Comparison of ENCODE assay signal across 21 cellular contexts in genomic region chr17:34858941-34859562, GRCh38.
DNase-seq lines count a peak whose midpoint lies in the region; ATAC-seq and TF ChIP-seq lines count a peak whose summit lies in the region.
"Had no signal": no experiment of that assay in that cellular context is flagged by ENCODE, and none has a peak within 500 bp of the region (broad histone marks: within the 10 kb centered on the region; RNA-seq: fewer than 3 reads in every experiment).

No MANE protein-coding gene starts in this region.

- intact Hi-C loops in activated T-helper 2 cell treated with anti-CD3 and anti-CD28 coated beads, Interferon-gamma antibody, Interleukin-2, Interleukin-4, amounts not matched to agents 10 μg/mL and 5 μg/mL and 100 μg/mL, durations not matched to agents 14 hours and 24 hours and 36 hours (cut with micrococcal nuclease), result loop anchor here (1.0 to 10.0 kb wide), 3 partner anchors 122 to 654 kb away; no protein-coding TSS in a partner anchor
- intact Hi-C loops in cardiac septum (cut with DNase I), result no loop called here
- intact Hi-C loops in posterior cingulate gyrus (cut with DNase I), result no loop called here

- ATAC-seq in activated CD4-positive, CD25-positive, alpha-beta regulatory T cell treated with anti-CD3 and anti-CD28 coated beads, Interleukin-2, amount 50 U/mL, for 24 hours, result peak; percentile 21 to 33
- ATAC-seq: left colon had no signal

- H3K4me3 Mint-ChIP-seq in activated T-helper 2 cell treated with anti-CD3 and anti-CD28 coated beads, Interferon-gamma antibody, Interleukin-2, Interleukin-4, amounts not matched to agents 10 μg/mL and 5 μg/mL and 100 μg/mL, durations not matched to agents 14 hours and 24 hours and 36 hours (ENCODE audit: low read depth), result peak overlapping the region; percentile 19
- H3K4me3 Mint-ChIP-seq in mesothelial cell of epicardium, result no peak overlapping the region
- H3K4me3 Mint-ChIP-seq: nephron; T-helper 2 cell treated with Interferon-gamma antibody and Interleukin-4, amounts not matched to agents 5 μg/mL and 100 μg/mL, for 36 hours had no signal

- peak overlapping the region; percentile 78 for H3K27ac Mint-ChIP-seq in activated T-helper 2 cell treated with anti-CD3 and anti-CD28 coated beads, Interferon-gamma antibody, Interleukin-2, Interleukin-4, amounts not matched to agents 10 μg/mL and 5 μg/mL and 100 μg/mL, durations not matched to agents 14 hours and 24 hours and 36 hours
- H3K27ac Mint-ChIP-seq in mesothelial cell of epicardium, result no peak overlapping the region
- H3K27ac Mint-ChIP-seq: nephron; progenitor cell of endocrine pancreas; T-helper 2 cell treated with Interferon-gamma antibody and Interleukin-4, amounts not matched to agents 5 μg/mL and 100 μg/mL, for 36 hours had no signal

- H3K36me3 Mint-ChIP-seq in activated T-helper 2 cell treated with anti-CD3 and anti-CD28 coated beads, Interferon-gamma antibody, Interleukin-2, Interleukin-4, amounts not matched to agents 10 μg/mL and 5 μg/mL and 100 μg/mL, durations not matched to agents 14 hours and 24 hours and 36 hours (ENCODE audit: low read depth), result no peaks in the 10 kb centered on the region
- H3K36me3 Mint-ChIP-seq in mesothelial cell of epicardium, result no peaks in the 10 kb centered on the region

- H3K27me3 Mint-ChIP-seq in activated T-helper 2 cell treated with anti-CD3 and anti-CD28 coated beads, Interferon-gamma antibody, Interleukin-2, Interleukin-4, amounts not matched to agents 10 μg/mL and 5 μg/mL and 100 μg/mL, durations not matched to agents 14 hours and 24 hours and 36 hours (ENCODE audit: low read depth), result peaks cover 28% of the 10 kb centered on the region
- peaks cover 57% of the 10 kb centered on the region for H3K27me3 Mint-ChIP-seq in mesothelial cell of epicardium (ENCODE audit: low read depth)

- DNase-seq in activated CD4-positive, CD25-positive, alpha-beta regulatory T cell (lab: John Stamatoyannopoulos, UW), result no peak
- peak; percentile 2 for DNase-seq in EH (ENCODE audit: low read depth)
- DNase-seq in NCI-H524 (lab: John Stamatoyannopoulos, UW), result peak; percentile 62 to 86
- DNase-seq in activated T-helper 2 cell treated with anti-CD3 and anti-CD28 coated beads, Interferon-gamma antibody, Interleukin-2, Interleukin-4, amounts not matched to agents 10 μg/mL and 5 μg/mL and 100 μg/mL, durations not matched to agents 14 hours and 24 hours and 36 hours (ENCODE audit: low spot score), result no peak
- no peak for DNase-seq in mesothelial cell of epicardium (ENCODE audit: low spot score in 2 of 2, unreplicated experiment in 2 of 2)
- DNase-seq in cardiac septum (ENCODE audit: low spot score), result no peak
- no peak for DNase-seq in posterior cingulate gyrus
- DNase-seq: activated gamma-delta T cell; central memory CD4-positive, alpha-beta T cell; DND-41; effector CD8-positive, alpha-beta T cell; esophagus squamous epithelium; left colon; MM.1S; NCI-H2029 treated with DMSO at 0.1 percent for 48 hours; NCI-H510A; thyroid gland had no signal

- TF ChIP-seq CTCF in mesothelial cell of epicardium (IDR thresholded peaks at IDR 0.05; ENCODE audit: unreplicated experiment), result no peak

- no peaks in the 10 kb centered on the region for H3K9me3 Mint-ChIP-seq in activated T-helper 2 cell treated with anti-CD3 and anti-CD28 coated beads, Interferon-gamma antibody, Interleukin-2, Interleukin-4, amounts not matched to agents 10 μg/mL and 5 μg/mL and 100 μg/mL, durations not matched to agents 14 hours and 24 hours and 36 hours
- no peaks in the 10 kb centered on the region for H3K9me3 Mint-ChIP-seq in mesothelial cell of epicardium
- H3K9me3 Mint-ChIP-seq: nephron; T-helper 2 cell treated with Interferon-gamma antibody and Interleukin-4, amounts not matched to agents 5 μg/mL and 100 μg/mL, for 36 hours had no signal

- peaks cover 20% of the 10 kb centered on the region for H3K4me1 Mint-ChIP-seq in activated T-helper 2 cell treated with anti-CD3 and anti-CD28 coated beads, Interferon-gamma antibody, Interleukin-2, Interleukin-4, amounts not matched to agents 10 μg/mL and 5 μg/mL and 100 μg/mL, durations not matched to agents 14 hours and 24 hours and 36 hours (ENCODE audit: low read depth)
- H3K4me1 Mint-ChIP-seq in mesothelial cell of epicardium, result peaks cover 3% of the 10 kb centered on the region

Comparison
In these comparisons a context has a peak if more than half of its experiments do, and no peak if none do; other contexts are left out.
1. DNase-seq: peak in EH (single experiment) and NCI-H524 (2 of 2); none in activated CD4-positive, CD25-positive, alpha-beta regulatory T cell (0 of 4), activated T-helper 2 cell treated with anti-CD3 and anti-CD28 coated beads, Interferon-gamma antibody, Interleukin-2, Interleukin-4, amounts not matched to agents 10 μg/mL and 5 μg/mL and 100 μg/mL, durations not matched to agents 14 hours and 24 hours and 36 hours (single experiment), mesothelial cell of epicardium (0 of 2), cardiac septum (single experiment) and posterior cingulate gyrus (0 of 10).